23 cellular contexts compared by ENCODE assay signal in genomic region chr16:68466174-68466573, GRCh38.
"Had no signal": no experiment of that assay in that cellular context is flagged by ENCODE, and none has a peak within 500 bp of the region (broad histone marks: within the 10 kb centered on the region; RNA-seq: fewer than 3 reads in every experiment).

No MANE protein-coding gene starts in this region.

- H3K4me1 ChIP-seq: SJSA1 had no signal

- H3K4me2 ChIP-seq: KMS-11 had no signal

- DNase-seq: IMR-90, Kasumi-1, MM.1S, NCI-H1092, NCI-H1105 treated with DMSO at 0.1 percent for 48 hours, NCI-H1417 treated with DMSO at 0.1 percent for 48 hours, NCI-H146, NCI-H1694 treated with DMSO at 0.1 percent for 48 hours, NCI-H1930, NCI-H2081, NCI-H2107, NCI-H226, NCI-H446, NCI-H510A, NCI-H524 treated with DMSO at 0.1 percent for 48 hours, NCI-H69, NCI-H774, Peyer's patch, Right ventricle myocardium superior, SIG-M5 had no signal

- H3K4me3 ChIP-seq: Peyer's patch, SJSA1, SK-N-MC had no signal

- H3K36me3 ChIP-seq: Peyer's patch, SJSA1 had no signal

- H3K27me3 ChIP-seq: Peyer's patch, SJSA1 had no signal

- H3K9me3 ChIP-seq: Peyer's patch, SJSA1 had no signal

- H3K27ac ChIP-seq: KMS-11, Peyer's patch, SJSA1, SK-N-MC had no signal

- H3K9ac ChIP-seq: KMS-11 had no signal
